In genomic region chr19:49691243-49692101, GRCh38 we compare ENCODE assay signal across 8 cellular contexts. TPM values are rescaled to one million over a fixed set of nuclear protein-coding genes. Genes with fewer than 3 reads are reported as not detected.
DNase-seq lines count a peak whose midpoint lies in the region; ATAC-seq, FAIRE-seq and TF ChIP-seq lines count a peak whose summit lies in the region.

No MANE protein-coding gene starts in this region.

- WGBS in A549 (ENCODE audit: missing lambda C conversion rate): 89% methylated on average over 37 of the region's 39 CpGs

- 0 out of 3 replicates have a peak, but pooled peaks cover 6% of the 10 kb centered on the region for H3K4me1 ChIP-seq in A549
- H3K4me1 ChIP-seq in duodenal mucosa (ENCODE audit: control insufficient read depth in 1 of 2, insufficient read depth in 2 of 2, low read length in 2 of 2): peaks cover 15 to 27% of the 10 kb centered on the region in 2 donors

- POLR2A ChIA-PET in A549 (lab: Yijun Ruan, JAX): interaction anchor here (0.6 kb wide), 1 partner anchor 167 kb away, joined by 7 read pairs; no protein-coding TSS in a partner anchor

- H3K36me3 ChIP-seq in SK-N-MC (ENCODE audit: insufficient read depth, low read length): peaks cover 5% of the 10 kb centered on the region; the same call in 1 of the 2 replicates
- peaks cover 0 to 9% of the 10 kb centered on the region in 2 donors for H3K36me3 ChIP-seq in duodenal mucosa (ENCODE audit: control insufficient read depth in 1 of 2, insufficient read depth in 2 of 2, low read length in 2 of 2)

- DNase-seq in A549 (ENCODE audit: low read depth in 1 of 2, low spot score in 1 of 2) (no peak), HCEC 1CT (peak; percentile 17), SK-N-MC (ENCODE audit: low read depth, low spot score) (no peak), left lobe of liver (ENCODE audit: low spot score) (no peak), H4 (ENCODE audit: low spot score) (no peak)
- DNase-seq in stimulated activated naive CD4-positive, alpha-beta T cell treated with Interleukin-2 at 50 U/mL for 16 hours (lab: John Stamatoyannopoulos, UW): peak; percentile 12

- H3K9ac ChIP-seq in SK-N-MC (ENCODE audit: insufficient read length): peak overlapping the region; percentile 19
- no peak overlapping the region for H3K9ac ChIP-seq in duodenal mucosa (ENCODE audit: low read depth in 1 of 2, low read length in 2 of 2)

- H3K9me3 ChIP-seq in A549 (no peaks in the 10 kb centered on the region), SK-N-MC (ENCODE audit: low read depth, low read length) (no peaks in the 10 kb centered on the region), duodenal mucosa (ENCODE audit: control insufficient read depth in 1 of 2, low read length in 2 of 2) (no peaks in the 10 kb centered on the region)

- no peak for TF ChIP-seq EP300 in A549 (IDR thresholded peaks at IDR 0.05)

- H3K27ac ChIP-seq in A549 (no peak overlapping the region), SK-N-MC (no peak overlapping the region), duodenal mucosa (ENCODE audit: low read depth, low read length) (no peak overlapping the region)

- peak; percentile 9 to 15; a peak in 4 of 6 replicates for ATAC-seq in A549
- ATAC-seq in left lobe of liver: peak; percentile 13
- no peak for ATAC-seq in HG03139 (IDR thresholded peaks at IDR 0.05; ENCODE audit: unreplicated experiment)

- no peak for FAIRE-seq in A549 (lab: Jason Lieb, UNC)

- H3K4me3 ChIP-seq in A549 (no peak overlapping the region), SK-N-MC (peak overlapping the region; percentile 74), duodenal mucosa (ENCODE audit: low read depth in 1 of 2, low read length in 2 of 2) (peak overlapping the region; percentile 64 to 72)

- H3K4me2 ChIP-seq in A549: no peak overlapping the region

- TF ChIP-seq RAD21 in A549 (conservative IDR thresholded peaks at IDR 0.05 in 1 of 2, IDR thresholded peaks at IDR 0.05 in 1 of 2): no peak

- TF ChIP-seq POLR2A in A549 (IDR thresholded peaks at IDR 0.05; ENCODE audit: low read length): no peak

- H3K27me3 ChIP-seq in duodenal mucosa (ENCODE audit: control insufficient read depth in 1 of 2, insufficient read depth in 2 of 2, low read length in 2 of 2): peaks cover 11 to 24% of the 10 kb centered on the region in 2 donors

- TF ChIP-seq CTCF in A549 (IDR thresholded peaks at IDR 0.05): no peak

- CTCF ChIA-PET in A549 (lab: Yijun Ruan, JAX): interaction anchor here (1.0 to 3.6 kb wide), 4 partner anchors 7 to 19 kb away, joined by 3 to 22 read pairs (median 8); no protein-coding TSS in a partner anchor

TF ChIP-seq in A549, 52 proteins besides CTCF, POLR2A, EP300 and RAD21 (continues in another document):
- TF ChIP-seq ELK1 (IDR thresholded peaks at IDR 0.05; ENCODE audit: low read depth, low read length) (no peak), MYC (IDR thresholded peaks at IDR 0.05; ENCODE audit: borderline replicate concordance, low read length) (no peak), CHD2 (IDR thresholded peaks at IDR 0.05; ENCODE audit: low read length, partially characterized antibody) (no peak), HOXA7 (CRISPR knock-in tag; IDR thresholded peaks at IDR 0.05) (no peak), SREBF2 (IDR thresholded peaks at IDR 0.05) (no peak), RFX5 (IDR thresholded peaks at IDR 0.05) (no peak), FOXS1 (CRISPR knock-in tag; IDR thresholded peaks at IDR 0.05) (no peak), KDM5A (IDR thresholded peaks at IDR 0.05) (no peak), USF2 (IDR thresholded peaks at IDR 0.05) (no peak), MAX (IDR thresholded peaks at IDR 0.05) (no peak), FOSL2 (IDR thresholded peaks at IDR 0.05) (no peak), FOSL2 (CRISPR knock-in tag; IDR thresholded peaks at IDR 0.05) (no peak), POLR2AphosphoS2 (conservative IDR thresholded peaks at IDR 0.05; ENCODE audit: low read length) (no peak)
- TF ChIP-seq, protein P1, sequence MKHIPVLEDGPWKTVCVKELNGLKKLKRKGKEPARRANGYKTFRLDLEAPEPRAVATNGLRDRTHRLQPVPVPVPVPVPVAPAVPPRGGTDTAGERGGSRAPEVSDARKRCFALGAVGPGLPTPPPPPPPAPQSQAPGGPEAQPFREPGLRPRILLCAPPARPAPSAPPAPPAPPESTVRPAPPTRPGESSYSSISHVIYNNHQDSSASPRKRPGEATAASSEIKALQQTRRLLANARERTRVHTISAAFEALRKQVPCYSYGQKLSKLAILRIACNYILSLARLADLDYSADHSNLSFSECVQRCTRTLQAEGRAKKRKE (CRISPR knock-in tag; IDR thresholded peaks at IDR 0.05; ENCODE audit: low read depth): no peak

RNA-seq across cellular contexts. Expression of gene CPT1C, which starts 0.6 kb away (rescaled TPM):
- 8.2 and 8.5 TPM in 2 replicates for polyA plus RNA-seq in A549 (2011; rRNA removed)
- 15.6 and 16.1 TPM in 2 replicates for polyA plus RNA-seq in A549 (2012; cell fraction: cytosol; rRNA removed)
- 7.5 and 8.5 TPM in 2 replicates for polyA plus RNA-seq in A549 (2012; cell fraction: nucleus; rRNA removed)
- 13.7 to 17.1 TPM (median 15.4 TPM) in 3 replicates for polyA plus RNA-seq in A549 (2017; fragmentation: RNase III; extraction: RNeasy Plus Mini Kit Qiagen cat#74134 plus additional on column Dnase treatment)
- polyA minus RNA-seq in A549 (2011; rRNA and poly(A)+ RNA removed): 2.5 and 3.5 TPM in 2 replicates
- total RNA-seq in left lobe of liver: 0.91 TPM
- 1.6 and 2.6 TPM in 2 replicates for total RNA-seq in H4 (2014; rRNA removed; shearing (Covaris generic))

RNA-seq across cellular contexts. Expression of gene ADM5, which starts 2.1 kb away (rescaled TPM):
- polyA plus RNA-seq in A549 (2011; rRNA removed) (2.0 and 2.9 TPM in 2 replicates), A549 (2017; fragmentation: RNase III; extraction: RNeasy Plus Mini Kit Qiagen cat#74134 plus additional on column Dnase treatment) (4.3 to 4.5 TPM (median 4.4 TPM) in 3 replicates)
- polyA plus RNA-seq in A549 (2012; cell fraction: cytosol; rRNA removed): 8.7 and 12.1 TPM in 2 replicates
- 136 and 166 TPM in 2 replicates for polyA plus RNA-seq in A549 (2012; cell fraction: nucleus; rRNA removed)
- 1.4 and 1.5 TPM in 2 replicates for polyA minus RNA-seq in A549 (2011; rRNA and poly(A)+ RNA removed)
- 0.86 TPM for total RNA-seq in left lobe of liver
- 0.08 and 1.4 TPM in 2 replicates for total RNA-seq in H4 (2014; rRNA removed; shearing (Covaris generic))

RNA-seq across cellular contexts. Expression of gene PRMT1, which starts 14.4 kb away (rescaled TPM):
- polyA plus RNA-seq in A549 (2011; rRNA removed): 440 and 504 TPM in 2 replicates
- 1,179 and 1,259 TPM in 2 replicates for polyA plus RNA-seq in A549 (2012; cell fraction: cytosol; rRNA removed)
- polyA plus RNA-seq in A549 (2012; cell fraction: nucleus; rRNA removed): 1,370 and 1,606 TPM in 2 replicates
- 488 to 516 TPM (median 500 TPM) in 3 replicates for polyA plus RNA-seq in A549 (2017; fragmentation: RNase III; extraction: RNeasy Plus Mini Kit Qiagen cat#74134 plus additional on column Dnase treatment)
- 965 and 1,007 TPM in 2 replicates for polyA minus RNA-seq in A549 (2011; rRNA and poly(A)+ RNA removed)
- total RNA-seq in left lobe of liver: 28.7 TPM
- 629 and 716 TPM in 2 replicates for total RNA-seq in H4 (2014; rRNA removed; shearing (Covaris generic))

RNA-seq across cellular contexts. Expression of gene BCL2L12, which starts 25.7 kb away (rescaled TPM):
- 26.6 and 29.2 TPM in 2 replicates for polyA plus RNA-seq in A549 (2011; rRNA removed)
- polyA plus RNA-seq in A549 (2012; cell fraction: cytosol; rRNA removed): 108 and 134 TPM in 2 replicates
- polyA plus RNA-seq in A549 (2012; cell fraction: nucleus; rRNA removed): 106 and 112 TPM in 2 replicates
- 47.8 to 53.0 TPM (median 48.6 TPM) in 3 replicates for polyA plus RNA-seq in A549 (2017; fragmentation: RNase III; extraction: RNeasy Plus Mini Kit Qiagen cat#74134 plus additional on column Dnase treatment)
- 10.0 and 18.9 TPM in 2 replicates for polyA minus RNA-seq in A549 (2011; rRNA and poly(A)+ RNA removed)
- 13.7 TPM for total RNA-seq in left lobe of liver
- total RNA-seq in H4 (2014; rRNA removed; shearing (Covaris generic)): 9.0 and 14.8 TPM in 2 replicates

RNA-seq across cellular contexts. Expression of gene IRF3, which starts 25.8 kb away (rescaled TPM):
- polyA plus RNA-seq in A549 (2011; rRNA removed) (54.0 and 68.6 TPM in 2 replicates), A549 (2017; fragmentation: RNase III; extraction: RNeasy Plus Mini Kit Qiagen cat#74134 plus additional on column Dnase treatment) (88.5 to 114 TPM (median 103 TPM) in 3 replicates)
- 167 and 169 TPM in 2 replicates for polyA plus RNA-seq in A549 (2012; cell fraction: cytosol; rRNA removed)
- 340 and 393 TPM in 2 replicates for polyA plus RNA-seq in A549 (2012; cell fraction: nucleus; rRNA removed)
- polyA minus RNA-seq in A549 (2011; rRNA and poly(A)+ RNA removed): 54.0 and 55.5 TPM in 2 replicates
- 50.1 TPM for total RNA-seq in left lobe of liver
- total RNA-seq in H4 (2014; rRNA removed; shearing (Covaris generic)): 123 and 133 TPM in 2 replicates

Comparison
In these comparisons a context has a peak if more than half of its experiments do, and no peak if none do; other contexts are left out.
1. DNase-seq: peak in HCEC 1CT (single experiment) and stimulated activated naive CD4-positive, alpha-beta T cell treated with Interleukin-2 at 50 U/mL for 16 hours (single experiment); none in A549 (0 of 2), SK-N-MC (single experiment), left lobe of liver (single experiment) and H4 (single experiment).
2. RNA of gene PRMT1, which starts 14.4 kb away (total RNA-seq): 629 to 716 TPM in H4; 28.7 TPM in left lobe of liver (single experiment); every median in the first group is over 10 times any median in the second.